In genomic region chr5:4065472-4066320, GRCh38 we compare ENCODE assay signal across 26 cellular contexts.
A peak's percentile ranks its signal among the peaks of the same experiment; 100 is the strongest.
DNase-seq lines count a peak whose midpoint lies in the region; ATAC-seq, FAIRE-seq and TF ChIP-seq lines count a peak whose summit lies in the region.
"Had no signal": no experiment of that assay in that cellular context is flagged by ENCODE, and none has a peak within 500 bp of the region (broad histone marks: within the 10 kb centered on the region; RNA-seq: fewer than 3 reads in every experiment).

No MANE protein-coding gene starts in this region.

- H3K4me3 ChIP-seq in H1 (ENCODE audit: extremely low read depth in 1 of 4, insufficient read depth in 2 of 4, low read depth in 3 of 4, low read length in 4 of 4), result no peak overlapping the region
- no peak overlapping the region for H3K4me3 ChIP-seq in upper lobe of right lung
- H3K4me3 ChIP-seq: GM12878, PC-9, SJCRH30 had no signal

- no peaks in the 10 kb centered on the region for H3K36me3 Mint-ChIP-seq in MCF 10A (ENCODE audit: insufficient read depth, unreplicated experiment)
- H3K36me3 Mint-ChIP-seq: CD4-positive, CD25-positive, alpha-beta regulatory T cell had no signal

- no peak overlapping the region for H2BK12ac ChIP-seq in H1 (ENCODE audit: low read depth, low read length)

- no peak overlapping the region for H2AFZ ChIP-seq in H1 (ENCODE audit: low read length)
- H2AFZ ChIP-seq: PC-9 had no signal

- no peaks in the 10 kb centered on the region for H4K20me1 ChIP-seq in H1 (replicated peaks in 1 of 2; ENCODE audit: control insufficient read depth in 1 of 2, insufficient read depth in 2 of 2, low read length in 2 of 2)

- no peak overlapping the region for H3K4me3 Mint-ChIP-seq in MCF 10A (ENCODE audit: unreplicated experiment)
- H3K4me3 Mint-ChIP-seq: CD4-positive, CD25-positive, alpha-beta regulatory T cell; HFFc6 had no signal

- no peak overlapping the region for H2BK5ac ChIP-seq in H1 (ENCODE audit: low read depth, low read length)

- intact Hi-C loops in Right ventricle myocardium superior (cut with DNase I), result no loop called here
- intact Hi-C loops in cardiac septum (cut with DNase I), result no loop called here
- intact Hi-C loops in upper lobe of right lung (cut with DNase I), result no loop called here
- intact Hi-C loops in MCF 10A (cut with micrococcal nuclease), result no loop called here

- no peak overlapping the region for H2BK120ac ChIP-seq in H1 (replicated peaks; ENCODE audit: low read depth, low read length)

- BruUV-seq in MCF 10A (replicated peaks; lab: Mats Ljungman, UMichigan), result no TSS peak

- WGBS in H1 (ENCODE audit: extremely low coverage in 1 of 2, insufficient coverage in 1 of 2, insufficient read length in 1 of 2, insufficient replicate concordance in 2 of 2, low coverage in 1 of 2, low lambda C conversion rate in 2 of 2, missing lambda C conversion rate in 1 of 2), 2 experiments, result 79% methylated on average over 11 of the region's 11 CpGs; no CpG with 5 or more reads in 1 of the 2 experiments

- peak in 2 of 3 experiments; percentile 7 to 10; a peak in 1 of 4 replicates for TF ChIP-seq CTCF in H1 (IDR thresholded peaks at IDR 0.05; ENCODE audit: control extremely low read depth in 1 of 3, insufficient read depth in 1 of 3, low read depth in 1 of 3, low read length in 3 of 3)
- TF ChIP-seq CTCF in upper lobe of right lung (IDR thresholded peaks at IDR 0.05), result no peak
- TF ChIP-seq CTCF in MCF 10A (IDR thresholded peaks at IDR 0.05; ENCODE audit: unreplicated experiment), result no peak

- CTCF ChIA-PET in H1 (lab: Charles Lee; ENCODE audit: partially characterized antibody), result interaction anchor here (0.6 to 1.0 kb wide), 6 partner anchors 21 to 774 kb away, joined by 3 to 7 read pairs (median 4); no protein-coding TSS in a partner anchor
- CTCF ChIA-PET in MCF 10A (lab: Yijun Ruan, JAX), result no interaction called here

- no peak overlapping the region for H3K56ac ChIP-seq in H1 (replicated peaks; ENCODE audit: insufficient read length, low read depth, low read length)

- H3K27me3 Mint-ChIP-seq in MCF 10A (ENCODE audit: insufficient read depth, unreplicated experiment), result no peaks in the 10 kb centered on the region
- H3K27me3 Mint-ChIP-seq: CD4-positive, CD25-positive, alpha-beta regulatory T cell had no signal

- no peak overlapping the region for H2AK5ac ChIP-seq in H1 (ENCODE audit: low read depth, low read length)

- no peak overlapping the region for H4K91ac ChIP-seq in H1 (replicated peaks; ENCODE audit: insufficient read length, low read length)

- H3K18ac ChIP-seq in H1 (ENCODE audit: extremely low read depth, low read length), result no peak overlapping the region

- TF ChIP-seq EP300 in H1 (IDR thresholded peaks at IDR 0.05; ENCODE audit: borderline replicate concordance in 1 of 2, low read depth in 2 of 2, low read length in 2 of 2), result no peak

- peak; percentile 85 for ATAC-seq in Right ventricle myocardium superior (ENCODE audit: poor library complexity)
- peak; percentile 49 for ATAC-seq in upper lobe of right lung
- ATAC-seq in GM19395 (IDR thresholded peaks at IDR 0.05; ENCODE audit: unreplicated experiment), result no peak
- ATAC-seq: GM12878 had no signal

- no peak overlapping the region for H3K23ac ChIP-seq in H1 (ENCODE audit: insufficient read length)

- H3K4ac ChIP-seq in H1 (replicated peaks; ENCODE audit: insufficient read length, low read depth, low read length), result no peak overlapping the region

- TF ChIP-seq RAD21 in H1 (IDR thresholded peaks at IDR 0.05 in 1 of 2, conservative IDR thresholded peaks at IDR 0.05 in 1 of 2; ENCODE audit: low read depth in 2 of 2, low read length in 2 of 2), result peak in 1 of 2 experiments; percentile 34; a peak in 1 of 4 replicates

- H2BK15ac ChIP-seq in H1 (ENCODE audit: low read length), result no peak overlapping the region

- H3K23me2 ChIP-seq in H1 (ENCODE audit: low read depth, low read length), result no peaks in the 10 kb centered on the region

- no peak overlapping the region for H4K5ac ChIP-seq in H1 (ENCODE audit: insufficient read length, low read depth, low read length)

- no peaks in the 10 kb centered on the region for H3K79me1 ChIP-seq in H1 (ENCODE audit: low read depth, low read length)

- peaks cover 15% of the 10 kb centered on the region for H3K9me3 Mint-ChIP-seq in MCF 10A (ENCODE audit: unreplicated experiment)

- H3K4me2 ChIP-seq in H1 (ENCODE audit: insufficient read depth in 1 of 2, low read depth in 2 of 2, low read length in 2 of 2), result no peak overlapping the region
- H3K4me2 ChIP-seq: PC-9 had no signal

- DNase-seq in Right ventricle myocardium superior (no peak), cardiac septum (ENCODE audit: low spot score) (no peak), H1 (ENCODE audit: low read depth in 1 of 2, low spot score in 2 of 2) (no peak), medulla oblongata (ENCODE audit: extremely low spot score) (peak; percentile 5), upper lobe of right lung (no peak), MCF 10A (ENCODE audit: unreplicated experiment) (no peak), NCI-H1105 treated with DMSO at 0.1 percent for 48 hours (lab: John Stamatoyannopoulos, UW) (no peak)
- DNase-seq: BE2C; CD4-positive, CD25-positive, alpha-beta regulatory T cell; COR-L47; DMS 273 treated with DMSO at 0.1 percent for 48 hours; GF-D8; HFFc6; KG1; MV-4-11; NCI-H1417 treated with DMSO at 0.1 percent for 48 hours; NCI-H187 treated with DMSO at 0.1 percent for 48 hours; NCI-H2227 treated with DMSO at 0.1 percent for 48 hours; NCI-H510A treated with DMSO at 0.1 percent for 48 hours; NCI-H774; PC-9; SJCRH30 had no signal

- H3K79me2 ChIP-seq in H1 (ENCODE audit: control insufficient read depth in 1 of 2, insufficient read depth in 2 of 2, low read length in 2 of 2), result no peaks in the 10 kb centered on the region

- no peak overlapping the region for H3K27ac Mint-ChIP-seq in MCF 10A (ENCODE audit: low read depth, unreplicated experiment)
- H3K27ac Mint-ChIP-seq: CD4-positive, CD25-positive, alpha-beta regulatory T cell; HFFc6 had no signal

- H3K36me3 ChIP-seq in H1 (ENCODE audit: control insufficient read depth in 2 of 4, insufficient read depth in 4 of 4, low read length in 3 of 4), result no peaks in the 10 kb centered on the region
- no peaks in the 10 kb centered on the region for H3K36me3 ChIP-seq in upper lobe of right lung
- H3K36me3 ChIP-seq: BE2C, SJCRH30 had no signal

- H3K9me3 ChIP-seq in H1 (ENCODE audit: insufficient read depth in 2 of 2, low read depth in 1 of 2, low read length in 1 of 2), result no peaks in the 10 kb centered on the region
- H3K9me3 ChIP-seq in upper lobe of right lung, result no peaks in the 10 kb centered on the region
- H3K9me3 ChIP-seq: BE2C, SJCRH30 had no signal

- no peak for FAIRE-seq in H1 (lab: Jason Lieb, UNC)
- FAIRE-seq: GM12878, H54 had no signal

- H3K4me1 ChIP-seq in H1 (replicated peaks in 1 of 4; ENCODE audit: control insufficient read depth in 3 of 4, insufficient read depth in 4 of 4, low read length in 3 of 4) (no peaks in the 10 kb centered on the region; a peak in 1 of 7 replicates), upper lobe of right lung (no peaks in the 10 kb centered on the region)
- H3K4me1 ChIP-seq: BE2C, SJCRH30 had no signal

- POLR2A ChIA-PET in H1 (lab: Charles Lee; ENCODE audit: partially characterized antibody), result no interaction called here
- POLR2A ChIA-PET in MCF 10A (lab: Yijun Ruan, JAX), result interaction anchor here (0.6 kb wide), 1 partner anchor 195 kb away, joined by 3 read pairs; no protein-coding TSS in a partner anchor

- H3K9ac ChIP-seq in H1 (replicated peaks in 1 of 4; ENCODE audit: extremely low read depth in 1 of 4, low read depth in 3 of 4, low read length in 3 of 4), result no peak overlapping the region

- H2BK20ac ChIP-seq in H1 (ENCODE audit: low read length), result no peak overlapping the region

- no peak overlapping the region for H4K8ac ChIP-seq in H1 (ENCODE audit: extremely low read depth, insufficient read depth, low read length)

- no peak for TF ChIP-seq POLR2A in H1 (IDR thresholded peaks at IDR 0.05; ENCODE audit: control extremely low read depth in 1 of 2, low read depth in 2 of 2, low read length in 2 of 2)

- no peaks in the 10 kb centered on the region for H3K27me3 ChIP-seq in H1 (replicated peaks in 1 of 4; ENCODE audit: control insufficient read depth in 3 of 4, extremely low read depth in 1 of 4, insufficient read depth in 3 of 4, low read length in 3 of 4)
- H3K27me3 ChIP-seq in upper lobe of right lung, result no peaks in the 10 kb centered on the region
- H3K27me3 ChIP-seq: BE2C, SJCRH30 had no signal

- no peaks in the 10 kb centered on the region for H3K4me1 Mint-ChIP-seq in MCF 10A (ENCODE audit: insufficient read depth, unreplicated experiment)
- H3K4me1 Mint-ChIP-seq: CD4-positive, CD25-positive, alpha-beta regulatory T cell had no signal

- no peak overlapping the region for H3K27ac ChIP-seq in H1 (ENCODE audit: low read depth, low read length)
- H3K27ac ChIP-seq in upper lobe of right lung, result no peak overlapping the region
- H3K27ac ChIP-seq: PC-9, RWPE1, SJCRH30 had no signal

- no peak overlapping the region for H3K14ac ChIP-seq in H1 (ENCODE audit: insufficient read length)

TF ChIP-seq in H1, 55 proteins besides CTCF, POLR2A, EP300 and RAD21:
- no peak for TF ChIP-seq MAX (IDR thresholded peaks at IDR 0.05)
- no peak for TF ChIP-seq HDAC6 (IDR thresholded peaks at IDR 0.05; ENCODE audit: low read depth, low read length)
- no peak for TF ChIP-seq RFX5 (IDR thresholded peaks at IDR 0.05; ENCODE audit: borderline replicate concordance, low read depth, low read length)
- peak; percentile 76; the same call in 1 of the 2 replicates for TF ChIP-seq TEAD4 (IDR thresholded peaks at IDR 0.05; ENCODE audit: low read depth, low read length)
- no peak for TF ChIP-seq YY1 (IDR thresholded peaks at IDR 0.05; ENCODE audit: low read depth, low read length)

Comparison
In these comparisons a context has a peak if more than half of its experiments do, and no peak if none do; other contexts are left out.
1. CTCF ChIP-seq: peak in H1 (2 of 3); none in upper lobe of right lung (single experiment) and MCF 10A (single experiment).